Comparison of ENCODE assay signal across 21 cellular contexts in genomic region chr5:148765061-148765460, GRCh38.
DNase-seq lines count a peak whose midpoint lies in the region; ATAC-seq and TF ChIP-seq lines count a peak whose summit lies in the region.
"Had no signal": no experiment of that assay in that cellular context is flagged by ENCODE, and none has a peak within 500 bp of the region (broad histone marks: within the 10 kb centered on the region; RNA-seq: fewer than 3 reads in every experiment).

No MANE protein-coding gene starts in this region.

- H3K27ac ChIP-seq in CD8-positive, alpha-beta T cell (ENCODE audit: low read depth, low read length), result no peak overlapping the region
- H3K27ac ChIP-seq in HEK293 (ENCODE audit: extremely low read depth, low read depth, low read length), result no peak overlapping the region
- H3K27ac ChIP-seq: 22Rv1, A549, C4-2B had no signal

- no peak for ATAC-seq in CD8-positive, alpha-beta T cell
- no peak for ATAC-seq in HG03521 (IDR thresholded peaks at IDR 0.05; ENCODE audit: unreplicated experiment)
- ATAC-seq in HG03342 (IDR thresholded peaks at IDR 0.05; ENCODE audit: unreplicated experiment), result no peak
- ATAC-seq: A549, GM12878 had no signal

- H3K27ac Mint-ChIP-seq in CD8-positive, alpha-beta T cell, result no peak overlapping the region
- peak overlapping the region; percentile 20 for H3K27ac Mint-ChIP-seq in dendritic cell treated with granulocyte-macrophage colony-stimulating factor and Interleukin-4, amounts not matched to agents 40 ng/mL and 50 ng/mL, for 4 days
- H3K27ac Mint-ChIP-seq in mesothelial cell of epicardium, result peak overlapping the region; percentile 4
- H3K27ac Mint-ChIP-seq in activated CD4-positive, alpha-beta T cell treated with anti-CD3 and anti-CD28 coated beads, Interleukin-2, amount 10 ng/mL, durations not matched to agents 24 days and 14 days, result no peak overlapping the region
- H3K27ac Mint-ChIP-seq: B cell; CD4-positive, alpha-beta T cell had no signal

- no peak overlapping the region for H3K4me3 Mint-ChIP-seq in CD8-positive, alpha-beta T cell
- no peak overlapping the region for H3K4me3 Mint-ChIP-seq in dendritic cell treated with granulocyte-macrophage colony-stimulating factor and Interleukin-4, amounts not matched to agents 40 ng/mL and 50 ng/mL, for 4 days
- H3K4me3 Mint-ChIP-seq in mesothelial cell of epicardium, result no peak overlapping the region
- H3K4me3 Mint-ChIP-seq in activated CD4-positive, alpha-beta T cell treated with anti-CD3 and anti-CD28 coated beads, Interleukin-2, amount 10 ng/mL, durations not matched to agents 24 days and 14 days, result no peak overlapping the region
- H3K4me3 Mint-ChIP-seq: B cell; CD4-positive, alpha-beta T cell; CD8-positive, alpha-beta memory T cell had no signal

- H3K4me1 Mint-ChIP-seq in CD8-positive, alpha-beta T cell (ENCODE audit: low read depth), result no peaks in the 10 kb centered on the region
- peaks cover 38% of the 10 kb centered on the region for H3K4me1 Mint-ChIP-seq in dendritic cell treated with granulocyte-macrophage colony-stimulating factor and Interleukin-4, amounts not matched to agents 40 ng/mL and 50 ng/mL, for 4 days (ENCODE audit: low read depth)
- peaks cover 45% of the 10 kb centered on the region for H3K4me1 Mint-ChIP-seq in mesothelial cell of epicardium
- no peaks in the 10 kb centered on the region for H3K4me1 Mint-ChIP-seq in activated CD4-positive, alpha-beta T cell treated with anti-CD3 and anti-CD28 coated beads, Interleukin-2, amount 10 ng/mL, durations not matched to agents 24 days and 14 days

- intact Hi-C loops in CD8-positive, alpha-beta T cell (cut with DNase I, micrococcal nuclease), result no loop called here
- intact Hi-C loops in dendritic cell treated with granulocyte-macrophage colony-stimulating factor and Interleukin-4, amounts not matched to agents 40 ng/mL and 50 ng/mL, for 4 days (cut with micrococcal nuclease), result no loop called here
- intact Hi-C loops in activated CD4-positive, alpha-beta T cell treated with anti-CD3 and anti-CD28 coated beads, Interleukin-2, amount 10 ng/mL, durations not matched to agents 24 days and 14 days (cut with micrococcal nuclease), result no loop called here

- no peaks in the 10 kb centered on the region for H3K9me3 ChIP-seq in CD8-positive, alpha-beta T cell (ENCODE audit: low read length)
- no peaks in the 10 kb centered on the region for H3K9me3 ChIP-seq in HEK293 (ENCODE audit: control insufficient read depth, insufficient read depth, low read depth, low read length)
- H3K9me3 ChIP-seq: A549; BLaER1 treated with 17β-estradiol and CSF1 and Interleukin-3, amounts not matched to agents 10 nM and 100 nM had no signal

- H3K4me1 ChIP-seq in CD8-positive, alpha-beta T cell (ENCODE audit: insufficient read depth, low read length), result no peaks in the 10 kb centered on the region
- H3K4me1 ChIP-seq in HEK293 (ENCODE audit: control insufficient read depth, insufficient read depth, low read length), result no peaks in the 10 kb centered on the region
- H3K4me1 ChIP-seq: A549 had no signal

- CTCF ChIA-PET in CD8-positive, alpha-beta T cell (lab: Charles Lee), result interaction anchor here (0.7 kb wide), 1 partner anchor 244 kb away, joined by 3 read pairs; no protein-coding TSS in a partner anchor
- CTCF ChIA-PET in HEK293 (lab: Yijun Ruan, JAX), result interaction anchor here (0.6 kb wide), 1 partner anchor 193 kb away, joined by 3 read pairs; no protein-coding TSS in a partner anchor

- no peaks in the 10 kb centered on the region for H3K9me3 Mint-ChIP-seq in CD8-positive, alpha-beta T cell
- no peaks in the 10 kb centered on the region for H3K9me3 Mint-ChIP-seq in dendritic cell treated with granulocyte-macrophage colony-stimulating factor and Interleukin-4, amounts not matched to agents 40 ng/mL and 50 ng/mL, for 4 days
- no peaks in the 10 kb centered on the region for H3K9me3 Mint-ChIP-seq in mesothelial cell of epicardium
- H3K9me3 Mint-ChIP-seq in activated CD4-positive, alpha-beta T cell treated with anti-CD3 and anti-CD28 coated beads, Interleukin-2, amount 10 ng/mL, durations not matched to agents 24 days and 14 days, result no peaks in the 10 kb centered on the region
- H3K9me3 Mint-ChIP-seq: CD4-positive, alpha-beta T cell; CD8-positive, alpha-beta memory T cell had no signal

- TF ChIP-seq CTCF in CD8-positive, alpha-beta T cell (IDR thresholded peaks at IDR 0.05), result peak; percentile 26
- TF ChIP-seq CTCF in HEK293 (tag by site-specific recombination; IDR thresholded peaks at IDR 0.05), result no peak
- no peak for TF ChIP-seq CTCF in mesothelial cell of epicardium (IDR thresholded peaks at IDR 0.05; ENCODE audit: unreplicated experiment)
- no peak for TF ChIP-seq CTCF in GM20000 (IDR thresholded peaks at IDR 0.05; ENCODE audit: extremely low read depth, missing control alignments)

- no peaks in the 10 kb centered on the region for H3K36me3 ChIP-seq in CD8-positive, alpha-beta T cell (ENCODE audit: insufficient read depth, low read length)
- no peaks in the 10 kb centered on the region for H3K36me3 ChIP-seq in HEK293 (ENCODE audit: control insufficient read depth in 2 of 2, insufficient read depth in 1 of 2, low read length in 2 of 2)
- H3K36me3 ChIP-seq: BLaER1 treated with 17β-estradiol and CSF1 and Interleukin-3, amounts not matched to agents 10 nM and 100 nM had no signal

- no peaks in the 10 kb centered on the region for H3K27me3 ChIP-seq in CD8-positive, alpha-beta T cell (ENCODE audit: insufficient read depth, low read length)
- H3K27me3 ChIP-seq: BLaER1 treated with 17β-estradiol and CSF1 and Interleukin-3, amounts not matched to agents 10 nM and 100 nM had no signal

- H3K27me3 Mint-ChIP-seq in CD8-positive, alpha-beta T cell (ENCODE audit: low read depth), result peaks cover 8% of the 10 kb centered on the region
- no peaks in the 10 kb centered on the region for H3K27me3 Mint-ChIP-seq in dendritic cell treated with granulocyte-macrophage colony-stimulating factor and Interleukin-4, amounts not matched to agents 40 ng/mL and 50 ng/mL, for 4 days
- H3K27me3 Mint-ChIP-seq in mesothelial cell of epicardium (ENCODE audit: low read depth), result peaks cover 4% of the 10 kb centered on the region
- H3K27me3 Mint-ChIP-seq in activated CD4-positive, alpha-beta T cell treated with anti-CD3 and anti-CD28 coated beads, Interleukin-2, amount 10 ng/mL, durations not matched to agents 24 days and 14 days, result peaks cover 46% of the 10 kb centered on the region
- H3K27me3 Mint-ChIP-seq: B cell had no signal

- H3K4me3 ChIP-seq in CD8-positive, alpha-beta T cell (ENCODE audit: low read depth, low read length), result no peak overlapping the region
- H3K4me3 ChIP-seq in HEK293 (ENCODE audit: low read depth, low read length), result no peak overlapping the region
- H3K4me3 ChIP-seq: A549; BLaER1 treated with 17β-estradiol and CSF1 and Interleukin-3, amounts not matched to agents 10 nM and 100 nM; GM12878 had no signal

- POLR2A ChIA-PET in CD8-positive, alpha-beta T cell (lab: Charles Lee), result no interaction called here
- POLR2A ChIA-PET in HEK293 (lab: Yijun Ruan, JAX), result no interaction called here

- no peaks in the 10 kb centered on the region for H3K36me3 Mint-ChIP-seq in CD8-positive, alpha-beta T cell
- no peaks in the 10 kb centered on the region for H3K36me3 Mint-ChIP-seq in dendritic cell treated with granulocyte-macrophage colony-stimulating factor and Interleukin-4, amounts not matched to agents 40 ng/mL and 50 ng/mL, for 4 days (ENCODE audit: low read depth)
- H3K36me3 Mint-ChIP-seq in mesothelial cell of epicardium, result no peaks in the 10 kb centered on the region
- H3K36me3 Mint-ChIP-seq in activated CD4-positive, alpha-beta T cell treated with anti-CD3 and anti-CD28 coated beads, Interleukin-2, amount 10 ng/mL, durations not matched to agents 24 days and 14 days (ENCODE audit: low read depth), result no peaks in the 10 kb centered on the region
- H3K36me3 Mint-ChIP-seq: CD8-positive, alpha-beta memory T cell had no signal

- no peak for DNase-seq in CD8-positive, alpha-beta T cell
- no peak for DNase-seq in mesothelial cell of epicardium (ENCODE audit: low spot score in 2 of 2, unreplicated experiment in 2 of 2)
- no peak for DNase-seq in activated CD4-positive, alpha-beta T cell treated with anti-CD3 and anti-CD28 coated beads, Interleukin-2, amount 10 ng/mL, durations not matched to agents 24 days and 14 days
- no peak for DNase-seq in GM20000 (ENCODE audit: low spot score)
- DNase-seq: AML-193; CD4-positive, alpha-beta T cell; CD8-positive, alpha-beta memory T cell; COR-L47; DMS 273 treated with DMSO at 0.1 percent for 48 hours; DMS79 treated with DMSO at 0.1 percent for 48 hours; GDM1 had no signal

TF ChIP-seq in HEK293, 187 proteins besides CTCF, POLR2A, EP300 and RAD21:
- TF ChIP-seq FEZF1 (tag by site-specific recombination; IDR thresholded peaks at IDR 0.05) (no peak), ZNF140 (tag by site-specific recombination; IDR thresholded peaks at IDR 0.05) (no peak), PRDM1 (tag by site-specific recombination; IDR thresholded peaks at IDR 0.05) (peak; percentile 97), ZNF366 (tag by site-specific recombination; conservative IDR thresholded peaks at IDR 0.05) (peak; percentile 79), ZNF132 (tag by site-specific recombination; IDR thresholded peaks at IDR 0.05; ENCODE audit: borderline replicate concordance) (no peak)

Comparison
In these comparisons a context has a peak if more than half of its experiments do, and no peak if none do; other contexts are left out.
1. H3K27ac Mint-ChIP-seq: peak in dendritic cell treated with granulocyte-macrophage colony-stimulating factor and Interleukin-4, amounts not matched to agents 40 ng/mL and 50 ng/mL, for 4 days (single experiment) and mesothelial cell of epicardium (single experiment); none in CD8-positive, alpha-beta T cell (single experiment) and activated CD4-positive, alpha-beta T cell treated with anti-CD3 and anti-CD28 coated beads, Interleukin-2, amount 10 ng/mL, durations not matched to agents 24 days and 14 days (single experiment).